In the genomic region with DNA sequence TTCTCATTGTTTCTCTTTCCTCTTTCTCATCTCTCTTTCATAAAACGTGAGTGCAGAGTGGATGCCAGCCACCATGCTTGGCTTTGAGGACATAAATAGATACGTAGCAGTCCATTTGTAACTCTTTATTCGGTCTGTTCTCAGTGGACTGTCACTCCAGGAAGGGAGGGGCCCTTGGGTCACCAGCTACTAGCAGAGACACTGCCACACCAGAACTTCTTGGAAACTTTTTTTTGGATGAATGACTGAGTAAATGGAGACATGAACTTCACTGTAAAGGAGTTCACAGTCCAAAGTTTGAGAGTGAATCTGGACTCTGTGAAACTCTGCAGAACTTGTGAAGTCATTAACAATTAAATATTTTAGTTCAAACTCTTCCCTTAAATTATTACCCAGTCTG, we compare ENCODE assay signal across 25 cellular contexts. TPM values are rescaled to one million over a fixed set of nuclear protein-coding genes. Genes with fewer than 3 reads are reported as not detected.
A peak's percentile ranks its signal among the peaks of the same experiment; 100 is the strongest.
DNase-seq lines count a peak whose midpoint lies in the region; ATAC-seq, FAIRE-seq and TF ChIP-seq lines count a peak whose summit lies in the region.
"Had no signal": no experiment of that assay in that cellular context is flagged by ENCODE, and none has a peak within 500 bp of the region (broad histone marks: within the 10 kb centered on the region; RNA-seq: fewer than 3 reads in every experiment).

No MANE protein-coding gene starts in this region.

- peaks cover 11% of the 10 kb centered on the region for H3K79me1 ChIP-seq in trophoblast cell (ENCODE audit: low read length)

- H3K9ac ChIP-seq in HepG2 (ENCODE audit: insufficient read depth, low read depth, low read length) (no peak overlapping the region), trophoblast cell (ENCODE audit: low read length) (no peak overlapping the region)
- H3K9ac ChIP-seq: BLaER1, GM23248 had no signal

- H3K4me1 Mint-ChIP-seq in stimulated activated naive B cell treated with anti-CD40 and anti-IgM and Interleukin-4, amounts not matched to agents 10 μg/mL and 1 μg/mL and 100 μg/mL, for 72 hours, result no peaks in the 10 kb centered on the region
- H3K4me1 Mint-ChIP-seq in immature natural killer cell, result peaks cover 16 to 43% of the 10 kb centered on the region in 2 donors
- H3K4me1 Mint-ChIP-seq: B cell; CD4-positive, CD25-positive, alpha-beta regulatory T cell had no signal

- H3K27ac Mint-ChIP-seq in stimulated activated naive B cell treated with anti-CD40 and anti-IgM and Interleukin-4, amounts not matched to agents 10 μg/mL and 1 μg/mL and 100 μg/mL, for 72 hours, result no peak overlapping the region
- H3K27ac Mint-ChIP-seq in immature natural killer cell, result no peak overlapping the region
- H3K27ac Mint-ChIP-seq: B cell; CD4-positive, CD25-positive, alpha-beta regulatory T cell; CD8-positive, alpha-beta T cell had no signal

- H2AFZ ChIP-seq in HepG2 (ENCODE audit: low read length) (no peak overlapping the region), trophoblast cell (ENCODE audit: insufficient read depth, low read length, poor library complexity) (no peak overlapping the region)
- H2AFZ ChIP-seq: GM23248 had no signal

- BruUV-seq in HepG2 (replicated peaks; lab: Mats Ljungman, UMichigan), result no TSS peak

- H3K4ac ChIP-seq in trophoblast cell (ENCODE audit: low read depth, low read length), result peak overlapping the region; percentile 57

- WGBS in heart left ventricle, 4 donors, result 19 to 30% (median 21%) methylated on average over 3 of the region's 3 CpGs
- WGBS in right cardiac atrium, result 24% methylated on average over 3 of the region's 3 CpGs
- 92% methylated on average over 3 of the region's 3 CpGs for WGBS in HepG2 (ENCODE audit: low lambda C conversion rate)
- no CpG with 5 or more reads among the region's 3 CpGs for WGBS in trophoblast cell (ENCODE audit: extremely low coverage, insufficient coverage, insufficient read length)

- peaks cover 0 to 38% (median 8%) of the 10 kb centered on the region in 12 donors for H3K4me1 ChIP-seq in heart left ventricle
- H3K4me1 ChIP-seq in right cardiac atrium (ENCODE audit: control insufficient read depth, insufficient read depth, low read length), result no peaks in the 10 kb centered on the region
- peaks cover 45% of the 10 kb centered on the region for H3K4me1 ChIP-seq in HepG2 (ENCODE audit: insufficient read depth, low read length)
- H3K4me1 ChIP-seq in trophoblast cell (ENCODE audit: control insufficient read depth in 1 of 2, insufficient read depth in 2 of 2, low read length in 2 of 2), result peaks cover 12 to 17% of the 10 kb centered on the region in 2 experiments
- H3K4me1 ChIP-seq: BLaER1 had no signal

- H3K4me3 ChIP-seq in heart left ventricle (no peak overlapping the region), right cardiac atrium (ENCODE audit: low read length) (no peak overlapping the region), fibroblast of pulmonary artery (replicated peaks; ENCODE audit: low read depth, low read length) (no peak overlapping the region), HepG2 (replicated peaks in 1 of 3; ENCODE audit: insufficient read depth in 1 of 3, low read depth in 2 of 3, low read length in 3 of 3) (no peak overlapping the region), trophoblast cell (ENCODE audit: low read depth, low read length) (no peak overlapping the region)
- H3K4me3 ChIP-seq: BLaER1, GM23248 had no signal

- H4K8ac ChIP-seq in trophoblast cell (ENCODE audit: low read depth, low read length), result no peak overlapping the region

- H3K36me3 ChIP-seq in heart left ventricle (no peaks in the 10 kb centered on the region), HepG2 (replicated peaks in 1 of 2; ENCODE audit: control insufficient read depth in 1 of 2, insufficient read depth in 2 of 2, low read length in 2 of 2) (peaks cover 4 to 9% of the 10 kb centered on the region in 2 experiments; a peak in 1 of 5 replicates), trophoblast cell (ENCODE audit: control insufficient read depth in 1 of 2, insufficient read depth in 2 of 2, low read length in 2 of 2) (peaks cover 0 to 3% of the 10 kb centered on the region in 2 experiments)
- H3K36me3 ChIP-seq: BLaER1 had no signal

- H3K27me3 ChIP-seq in heart left ventricle (no peaks in the 10 kb centered on the region), right cardiac atrium (ENCODE audit: control insufficient read depth, insufficient read depth) (no peaks in the 10 kb centered on the region), HepG2 (ENCODE audit: control insufficient read depth in 1 of 2, insufficient read depth in 2 of 2, low read length in 2 of 2) (no peaks in the 10 kb centered on the region), trophoblast cell (ENCODE audit: insufficient read depth, low read length) (no peaks in the 10 kb centered on the region)
- H3K27me3 ChIP-seq: BLaER1 had no signal

- H3K18ac ChIP-seq in trophoblast cell (ENCODE audit: low read length), result no peak overlapping the region

- peak in 2 of 5 donors; percentile 28 to 34 for DNase-seq in heart left ventricle
- no peak for DNase-seq in right cardiac atrium
- DNase-seq in fibroblast of pulmonary artery (ENCODE audit: low read depth), result peak; percentile 29
- no peak for DNase-seq in HepG2 (ENCODE audit: low spot score)
- no peak for DNase-seq in trophoblast cell
- no peak for DNase-seq in stimulated activated naive B cell treated with anti-CD40 and anti-IgM and Interleukin-4, amounts not matched to agents 10 μg/mL and 1 μg/mL and 100 μg/mL, for 72 hours
- no peak for DNase-seq in T1000 (lab: John Stamatoyannopoulos, UW)
- DNase-seq in immature natural killer cell, result no peak
- DNase-seq: Caco-2; CD4-positive, CD25-positive, alpha-beta regulatory T cell; CD8-positive, alpha-beta T cell; DMS153; DND-41; H9 had no signal

- H2BK12ac ChIP-seq in trophoblast cell (ENCODE audit: low read length), result peak overlapping the region; percentile 55

- H2BK5ac ChIP-seq in trophoblast cell (ENCODE audit: low read depth, low read length, poor library complexity), result peak overlapping the region; percentile 67

- H3K23ac ChIP-seq in trophoblast cell (ENCODE audit: low read length), result no peak overlapping the region

- intact Hi-C loops in heart left ventricle (cut with DNase I), result no loop called here
- intact Hi-C loops in right cardiac atrium (cut with DNase I), result no loop called here
- intact Hi-C loops in HepG2 (cut with micrococcal nuclease; ENCODE audit: unreplicated experiment), result no loop called here

- no peak overlapping the region for H3K4me2 ChIP-seq in HepG2 (ENCODE audit: low read depth, low read length)
- H3K4me2 ChIP-seq in trophoblast cell (ENCODE audit: low read length), result no peak overlapping the region
- H3K4me2 ChIP-seq: BLaER1 had no signal

- peaks cover 2% of the 10 kb centered on the region; the same call in 1 of the 2 replicates for H4K20me1 ChIP-seq in HepG2 (ENCODE audit: insufficient read depth, low read length)
- H4K20me1 ChIP-seq: BLaER1 had no signal

- no peak for FAIRE-seq in HepG2 (lab: Jason Lieb, UNC)
- FAIRE-seq: A204.1, G401.6, GM12892, H1 had no signal

- H3K9me3 ChIP-seq in heart left ventricle (no peaks in the 10 kb centered on the region), right cardiac atrium (ENCODE audit: control insufficient read depth, low read length) (no peaks in the 10 kb centered on the region), HepG2 (ENCODE audit: low read length) (no peaks in the 10 kb centered on the region), trophoblast cell (ENCODE audit: insufficient read depth, low read depth, low read length) (no peaks in the 10 kb centered on the region)
- H3K9me3 ChIP-seq: BLaER1, Caco-2 had no signal

- H2AK5ac ChIP-seq in trophoblast cell (ENCODE audit: low read length), result no peak overlapping the region

- H3K79me2 ChIP-seq in HepG2 (ENCODE audit: insufficient read depth, low read length), result peaks cover 72% of the 10 kb centered on the region
- peaks cover 3% of the 10 kb centered on the region for H3K79me2 ChIP-seq in trophoblast cell (ENCODE audit: control insufficient read depth, insufficient read depth, low read length, poor library complexity)

- H3K27ac ChIP-seq in heart left ventricle (peak overlapping the region in 1 of 12 donors; percentile 37), right cardiac atrium (ENCODE audit: low read length) (no peak overlapping the region), HepG2 (ENCODE audit: extremely low read length, insufficient read depth, low read length) (peak overlapping the region; percentile 16), trophoblast cell (ENCODE audit: low read depth, low read length) (peak overlapping the region; percentile 83)
- H3K27ac ChIP-seq: 22Rv1, BLaER1, C4-2B, GM23248 had no signal

- POLR2A ChIA-PET in HepG2 (lab: Yijun Ruan, JAX), result no interaction called here

- no peak overlapping the region for H4K91ac ChIP-seq in trophoblast cell (ENCODE audit: low read depth, low read length)

- H3K4me3 Mint-ChIP-seq in stimulated activated naive B cell treated with anti-CD40 and anti-IgM and Interleukin-4, amounts not matched to agents 10 μg/mL and 1 μg/mL and 100 μg/mL, for 72 hours, result no peak overlapping the region
- H3K4me3 Mint-ChIP-seq in immature natural killer cell, result no peak overlapping the region
- H3K4me3 Mint-ChIP-seq: B cell; CD4-positive, CD25-positive, alpha-beta regulatory T cell; CD8-positive, alpha-beta T cell; H9 had no signal

- in situ Hi-C loops in HepG2 (cut with HindIII; ENCODE audit: extremely low pct_ligation_motif_present, low pct_unique_long_range_greater_than_20kb), result no loop called here

- peak overlapping the region; percentile 46 for H3K14ac ChIP-seq in trophoblast cell (ENCODE audit: low read length)

- no peak for TF ChIP-seq RAD21 in HepG2 (CRISPR knock-in tag; IDR thresholded peaks at IDR 0.05)

- H4K12ac ChIP-seq in trophoblast cell (ENCODE audit: low read depth, low read length), result no peak overlapping the region

- TF ChIP-seq EP300 in HepG2 (IDR thresholded peaks at IDR 0.05; ENCODE audit: low read depth in 2 of 2, low read length in 2 of 2), result no peak
- TF ChIP-seq EP300 in HepG2 (CRISPR knock-in tag; IDR thresholded peaks at IDR 0.05; ENCODE audit: borderline replicate concordance), result no peak

- TF ChIP-seq POLR2A in heart left ventricle (IDR thresholded peaks at IDR 0.05) (no peak), HepG2 (IDR thresholded peaks at IDR 0.05; ENCODE audit: insufficient read depth in 1 of 2, low read depth in 2 of 2, low read length in 2 of 2) (no peak)

- CTCF ChIA-PET in HepG2 (lab: Yijun Ruan, JAX; ENCODE audit: low intra/inter-chr PET ratio, low total read pairs), result no interaction called here

- no peaks in the 10 kb centered on the region for H3K36me3 Mint-ChIP-seq in stimulated activated naive B cell treated with anti-CD40 and anti-IgM and Interleukin-4, amounts not matched to agents 10 μg/mL and 1 μg/mL and 100 μg/mL, for 72 hours
- H3K36me3 Mint-ChIP-seq in immature natural killer cell, result peaks cover 0 to 7% (median 3%) of the 10 kb centered on the region in 3 donors
- H3K36me3 Mint-ChIP-seq: CD4-positive, CD25-positive, alpha-beta regulatory T cell; CD8-positive, alpha-beta T cell had no signal

- ATAC-seq in heart left ventricle, result peak; percentile 60 to 85 (median 72)
- ATAC-seq in right cardiac atrium, result no peak
- no peak for ATAC-seq in HepG2
- ATAC-seq in stimulated activated naive B cell treated with anti-CD40 and anti-IgM and Interleukin-4, amounts not matched to agents 10 μg/mL and 1 μg/mL and 100 μg/mL, for 72 hours (replicated peaks), result no peak
- ATAC-seq: CD8-positive, alpha-beta T cell; HCT116 had no signal

- no peak overlapping the region for H2BK120ac ChIP-seq in trophoblast cell (ENCODE audit: insufficient read depth, low read length, poor library complexity)

- TF ChIP-seq CTCF in heart left ventricle (IDR thresholded peaks at IDR 0.05) (no peak), fibroblast of pulmonary artery (IDR thresholded peaks at IDR 0.05; ENCODE audit: low read length, missing control alignments) (no peak), HepG2 (CRISPR knock-in tag; IDR thresholded peaks at IDR 0.05) (no peak)

- no peaks in the 10 kb centered on the region for H3K9me3 Mint-ChIP-seq in stimulated activated naive B cell treated with anti-CD40 and anti-IgM and Interleukin-4, amounts not matched to agents 10 μg/mL and 1 μg/mL and 100 μg/mL, for 72 hours
- H3K9me3 Mint-ChIP-seq in immature natural killer cell, result no peaks in the 10 kb centered on the region
- H3K9me3 Mint-ChIP-seq: CD4-positive, CD25-positive, alpha-beta regulatory T cell; CD8-positive, alpha-beta T cell; H9 had no signal

- no peaks in the 10 kb centered on the region for H3K27me3 Mint-ChIP-seq in stimulated activated naive B cell treated with anti-CD40 and anti-IgM and Interleukin-4, amounts not matched to agents 10 μg/mL and 1 μg/mL and 100 μg/mL, for 72 hours
- H3K27me3 Mint-ChIP-seq in immature natural killer cell (ENCODE audit: low read depth in 3 of 3), result peaks cover 0 to 5% (median 2%) of the 10 kb centered on the region in 3 donors
- H3K27me3 Mint-ChIP-seq: CD4-positive, CD25-positive, alpha-beta regulatory T cell had no signal

RNA-seq across cellular contexts. Expression of a gene that starts 20.2 kb away (rescaled TPM):
- 10 to 100 TPM; 11.2 to 54.4 (median 33.6) TPM for total RNA-seq in heart left ventricle
- polyA plus RNA-seq in heart left ventricle, result 10 to 100 TPM; 13.0 to 47.1 TPM
- 1 to 10 TPM; 2.8 to 6.4 (median 4.5) TPM for total RNA-seq in right cardiac atrium
- polyA plus RNA-seq in right cardiac atrium, result 2.0 TPM
- total RNA-seq in HepG2 (2016; rRNA removed; fragmentation: Illumina TruSeq; extraction: Trizol), result 23.5 and 28.6 TPM in 2 replicates
- total RNA-seq in HepG2 (2016; cell fraction: cytosol; rRNA removed; fragmentation: Illumina TruSeq; extraction: Trizol; ENCODE audit: low read depth), result 15.0 and 15.4 TPM in 2 replicates
- 22.0 and 23.2 TPM in 2 replicates for total RNA-seq in HepG2 (2016; cell fraction: insoluble cytoplasmic fraction; rRNA removed; fragmentation: Illumina TruSeq; extraction: Trizol)
- 19.9 and 22.8 TPM in 2 replicates for total RNA-seq in HepG2 (2016; cell fraction: membrane; rRNA removed; fragmentation: Illumina TruSeq; extraction: Trizol)
- 29.6 and 33.8 TPM in 2 replicates for total RNA-seq in HepG2 (2016; cell fraction: nucleus; rRNA removed; fragmentation: Illumina TruSeq; extraction: Trizol)
- polyA plus RNA-seq in HepG2 (2011; rRNA removed), result 21.7 and 30.5 TPM in 2 replicates
- 15.7 and 19.8 TPM in 2 replicates for polyA plus RNA-seq in HepG2 (2011; cell fraction: cytosol; rRNA removed)
- polyA plus RNA-seq in HepG2 (2011; cell fraction: nucleus; rRNA removed), result 16.7 and 17.0 TPM in 2 replicates
- 22.4 and 41.2 TPM in 2 replicates for polyA plus RNA-seq in HepG2 (2012)
- polyA plus RNA-seq in HepG2 (2016; cell fraction: cytosol; fragmentation: Illumina TruSeq; extraction: Trizol; ENCODE audit: low read depth), result 10.8 and 11.3 TPM in 2 replicates
- 23.9 and 24.0 TPM in 2 replicates for polyA plus RNA-seq in HepG2 (2016; cell fraction: insoluble cytoplasmic fraction; fragmentation: Illumina TruSeq; extraction: Trizol; ENCODE audit: low read depth)
- polyA plus RNA-seq in HepG2 (2016; cell fraction: membrane; fragmentation: Illumina TruSeq; extraction: Trizol; ENCODE audit: low read depth), result 15.8 and 19.6 TPM in 2 replicates
- 21.1 and 21.8 TPM in 2 replicates for polyA plus RNA-seq in HepG2 (2016; cell fraction: nucleus; fragmentation: Illumina TruSeq; extraction: Trizol; ENCODE audit: insufficient read depth, low read depth)
- polyA minus RNA-seq in HepG2 (2011; rRNA and poly(A)+ RNA removed; ENCODE audit: low replicate concordance), result 9.7 and 45.6 TPM in 2 replicates
- 20.1 and 25.7 TPM in 2 replicates for polyA minus RNA-seq in HepG2 (2011; cell fraction: cytosol; rRNA and poly(A)+ RNA removed)
- polyA minus RNA-seq in HepG2 (2011; cell fraction: nucleus; rRNA and poly(A)+ RNA removed), result 96.8 and 105 TPM in 2 replicates
- 39.1 and 39.9 TPM in 2 replicates for polyA plus RNA-seq in trophoblast cell (2013)
- 10 to 100 TPM in 2 of 3 donors, 1 to 10 TPM in 1; 7.7 to 23.9 (median 14.6) TPM for polyA plus RNA-seq in immature natural killer cell
- polyA plus RNA-seq: AG04450 had no signal

Comparison
In these comparisons a context has a peak if more than half of its experiments do, and no peak if none do; other contexts are left out.
1. ATAC-seq: peak in heart left ventricle (4 of 4); none in right cardiac atrium (0 of 2), HepG2 (single experiment) and stimulated activated naive B cell treated with anti-CD40 and anti-IgM and Interleukin-4, amounts not matched to agents 10 μg/mL and 1 μg/mL and 100 μg/mL, for 72 hours (0 of 2).